ENCODE assay signal across 18 cellular contexts in the genomic region with DNA sequence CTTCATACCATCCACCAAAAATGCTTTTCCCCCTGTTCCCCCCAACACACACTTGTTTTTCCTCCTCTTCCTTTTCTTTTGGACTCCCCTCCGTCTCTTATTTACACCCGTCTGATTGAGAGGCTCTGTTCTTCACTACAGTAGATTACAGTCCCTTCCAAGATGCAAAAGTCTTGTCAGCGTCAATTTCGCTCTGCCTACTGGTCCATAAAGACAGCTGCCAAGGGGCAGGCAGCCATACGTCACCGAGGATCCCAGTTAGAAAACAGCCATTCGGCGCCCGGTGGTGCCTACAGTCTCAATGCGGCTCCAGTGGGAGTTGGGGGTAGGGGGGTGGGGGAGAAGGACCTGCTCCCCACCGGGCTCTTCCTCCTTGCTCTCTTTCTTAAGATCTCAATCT. TPM values are rescaled to one million over a fixed set of nuclear protein-coding genes. Genes with fewer than 3 reads are reported as not detected.
DNase-seq lines count a peak whose midpoint lies in the region; ATAC-seq and TF ChIP-seq lines count a peak whose summit lies in the region.
"Had no signal": no experiment of that assay in that cellular context is flagged by ENCODE, and none has a peak within 500 bp of the region (broad histone marks: within the 10 kb centered on the region; RNA-seq: fewer than 3 reads in every experiment).

A gene with protein sequence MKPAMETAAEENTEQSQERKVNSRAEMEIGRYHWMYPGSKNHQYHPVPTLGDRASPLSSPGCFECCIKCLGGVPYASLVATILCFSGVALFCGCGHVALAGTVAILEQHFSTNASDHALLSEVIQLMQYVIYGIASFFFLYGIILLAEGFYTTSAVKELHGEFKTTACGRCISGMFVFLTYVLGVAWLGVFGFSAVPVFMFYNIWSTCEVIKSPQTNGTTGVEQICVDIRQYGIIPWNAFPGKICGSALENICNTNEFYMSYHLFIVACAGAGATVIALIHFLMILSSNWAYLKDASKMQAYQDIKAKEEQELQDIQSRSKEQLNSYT (minus strand): TSS at position 195 of the 400 bp plus-strand sequence. CDS start 189 bp downstream, at position 6.

- peak in 1 of 2 donors; percentile 71 for TF ChIP-seq EP300 in tibial nerve (IDR thresholded peaks at IDR 0.05)

- H3K9me3 ChIP-seq in endodermal cell (ENCODE audit: control insufficient read depth, low read length), result no peaks in the 10 kb centered on the region
- no peaks in the 10 kb centered on the region for H3K9me3 ChIP-seq in tibial nerve
- no peaks in the 10 kb centered on the region for H3K9me3 ChIP-seq in CD4-positive, alpha-beta memory T cell (ENCODE audit: control insufficient read depth in 1 of 2, low read length in 2 of 2)

- no peak for ATAC-seq in left colon
- ATAC-seq in GM18868 (IDR thresholded peaks at IDR 0.05; ENCODE audit: unreplicated experiment), result no peak
- no peak for ATAC-seq in GM18498 (IDR thresholded peaks at IDR 0.05; ENCODE audit: unreplicated experiment)
- ATAC-seq: naive thymus-derived CD8-positive, alpha-beta T cell; stimulated activated memory B cell treated with anti-CD40 and anti-IgM and Interleukin-4, amounts not matched to agents 10 μg/mL and 1 μg/mL and 100 μg/mL, for 72 hours had no signal

- POLR2A ChIA-PET in CD4-positive, alpha-beta memory T cell (lab: Charles Lee; ENCODE audit: partially characterized antibody), result no interaction called here

- CTCF ChIA-PET in CD4-positive, alpha-beta memory T cell (lab: Charles Lee; ENCODE audit: partially characterized antibody), result no interaction called here

- no peak within 1 kb of the TSS for H3K27ac Mint-ChIP-seq in endodermal cell
- no peak within 1 kb of the TSS for H3K27ac Mint-ChIP-seq in nephron
- H3K27ac Mint-ChIP-seq in CD4-positive, alpha-beta memory T cell, result no peak within 1 kb of the TSS
- H3K27ac Mint-ChIP-seq: activated T-helper 1 cell treated with anti-CD3 and anti-CD28 coated beads, Interleukin-12 subunit alpha, Interleukin-12 subunit beta, Interleukin-2, Interleukin-4 antibody, amounts not matched to agents 30 ng/mL and 10 ng/mL and 1 ng/mL, durations not matched to agents 14 hours and 24 hours and 36 hours; CD14-positive monocyte; naive thymus-derived CD8-positive, alpha-beta T cell; stimulated activated memory B cell treated with anti-CD40 and anti-IgM and Interleukin-4, amounts not matched to agents 10 μg/mL and 1 μg/mL and 100 μg/mL, for 72 hours had no signal

- H3K4me1 Mint-ChIP-seq in endodermal cell (peaks cover 8% of the 10 kb centered on the region), nephron (no peaks in the 10 kb centered on the region)
- no peaks in the 10 kb centered on the region for H3K4me1 Mint-ChIP-seq in CD4-positive, alpha-beta memory T cell
- H3K4me1 Mint-ChIP-seq: CD14-positive monocyte; naive thymus-derived CD8-positive, alpha-beta T cell; stimulated activated memory B cell treated with anti-CD40 and anti-IgM and Interleukin-4, amounts not matched to agents 10 μg/mL and 1 μg/mL and 100 μg/mL, for 72 hours had no signal

- H3K27me3 Mint-ChIP-seq in endodermal cell (ENCODE audit: insufficient read depth) (no peaks in the 10 kb centered on the region), nephron (ENCODE audit: low read depth) (peaks cover 4% of the 10 kb centered on the region)
- H3K27me3 Mint-ChIP-seq in CD4-positive, alpha-beta memory T cell, result peaks cover 9 to 19% of the 10 kb centered on the region in 2 donors

- intact Hi-C loops in CD4-positive, alpha-beta memory T cell (cut with micrococcal nuclease), result no loop called here
- intact Hi-C loops in left colon (cut with DNase I, micrococcal nuclease), result no loop called here

- peak; percentile 7 for DNase-seq in NCI-H524 treated with DMSO at 0.1 percent for 48 hours (lab: John Stamatoyannopoulos, UW)
- DNase-seq in endodermal cell, result no peak
- no peak for DNase-seq in tibial nerve (ENCODE audit: low spot score in 2 of 2)
- DNase-seq in CD4-positive, alpha-beta memory T cell, result no peak
- no peak for DNase-seq in left colon
- DNase-seq: activated CD4-positive, alpha-beta T cell treated with anti-CD3 and anti-CD28 coated beads for 48 hours; central memory CD4-positive, alpha-beta T cell; GF-D8; KBM-7; naive thymus-derived CD8-positive, alpha-beta T cell; NCI-H1694 treated with DMSO at 0.1 percent for 48 hours; stimulated activated CD4-positive, alpha-beta T cell treated with anti-CD3 and anti-CD28 coated beads, Interleukin-2, amount 100 ng/mL, for 48 hours had no signal

- TF ChIP-seq CTCF in endodermal cell (conservative IDR thresholded peaks at IDR 0.05) (no peak), nephron (IDR thresholded peaks at IDR 0.05; ENCODE audit: unreplicated experiment in 3 of 3) (no peak), tibial nerve (IDR thresholded peaks at IDR 0.05) (no peak)

- WGBS in endodermal cell (ENCODE audit: insufficient coverage in 1 of 2, insufficient read length in 1 of 2), 2 experiments, result 36% methylated on average over 10 of the region's 11 CpGs; no CpG with 5 or more reads in 1 of the 2 experiments
- WGBS in tibial nerve, 2 donors, result 31 to 34% methylated on average over 11 of the region's 11 CpGs

- H3K36me3 Mint-ChIP-seq in endodermal cell (ENCODE audit: low read depth), result peaks cover 2% of the 10 kb centered on the region
- H3K36me3 Mint-ChIP-seq in nephron (ENCODE audit: low read depth), result no peaks in the 10 kb centered on the region
- no peaks in the 10 kb centered on the region for H3K36me3 Mint-ChIP-seq in CD4-positive, alpha-beta memory T cell
- H3K36me3 Mint-ChIP-seq: CD14-positive monocyte; naive thymus-derived CD8-positive, alpha-beta T cell; stimulated activated memory B cell treated with anti-CD40 and anti-IgM and Interleukin-4, amounts not matched to agents 10 μg/mL and 1 μg/mL and 100 μg/mL, for 72 hours had no signal

- H3K4me3 Mint-ChIP-seq in endodermal cell, result no peak within 1 kb of the TSS
- H3K4me3 Mint-ChIP-seq in nephron, result peak within 1 kb of the TSS; percentile 31 to 72 (median 66)
- H3K4me3 Mint-ChIP-seq in CD4-positive, alpha-beta memory T cell, result no peak within 1 kb of the TSS
- H3K4me3 Mint-ChIP-seq: activated T-helper 1 cell treated with anti-CD3 and anti-CD28 coated beads, Interleukin-12 subunit alpha, Interleukin-12 subunit beta, Interleukin-2, Interleukin-4 antibody, amounts not matched to agents 30 ng/mL and 10 ng/mL and 1 ng/mL, durations not matched to agents 14 hours and 24 hours and 36 hours; CD14-positive monocyte; naive thymus-derived CD8-positive, alpha-beta T cell; stimulated activated memory B cell treated with anti-CD40 and anti-IgM and Interleukin-4, amounts not matched to agents 10 μg/mL and 1 μg/mL and 100 μg/mL, for 72 hours had no signal

- H3K27ac ChIP-seq in endodermal cell (ENCODE audit: low read depth, low read length) (peak within 1 kb of the TSS; percentile 95), tibial nerve (peak within 1 kb of the TSS; percentile 53 to 82 (median 66))
- no peak within 1 kb of the TSS for H3K27ac ChIP-seq in CD4-positive, alpha-beta memory T cell (ENCODE audit: low read depth, low read length)

- H3K9me3 Mint-ChIP-seq in endodermal cell, result peaks cover 53% of the 10 kb centered on the region
- peaks cover 9% of the 10 kb centered on the region for H3K9me3 Mint-ChIP-seq in nephron
- no peaks in the 10 kb centered on the region for H3K9me3 Mint-ChIP-seq in CD4-positive, alpha-beta memory T cell
- H3K9me3 Mint-ChIP-seq: activated T-helper 1 cell treated with anti-CD3 and anti-CD28 coated beads, Interleukin-12 subunit alpha, Interleukin-12 subunit beta, Interleukin-2, Interleukin-4 antibody, amounts not matched to agents 30 ng/mL and 10 ng/mL and 1 ng/mL, durations not matched to agents 14 hours and 24 hours and 36 hours; naive thymus-derived CD8-positive, alpha-beta T cell had no signal

- H3K4me1 ChIP-seq in endodermal cell (ENCODE audit: control insufficient read depth, insufficient read depth, low read length) (no peaks in the 10 kb centered on the region), tibial nerve (no peaks in the 10 kb centered on the region)
- no peaks in the 10 kb centered on the region for H3K4me1 ChIP-seq in CD4-positive, alpha-beta memory T cell (ENCODE audit: insufficient read depth, low read length)

- no peaks in the 10 kb centered on the region for H3K36me3 ChIP-seq in endodermal cell (ENCODE audit: control insufficient read depth, insufficient read depth, low read length)
- H3K36me3 ChIP-seq in tibial nerve, result no peaks in the 10 kb centered on the region
- no peaks in the 10 kb centered on the region for H3K36me3 ChIP-seq in CD4-positive, alpha-beta memory T cell (ENCODE audit: insufficient read depth, low read length)

- H3K27me3 ChIP-seq in endodermal cell (ENCODE audit: control insufficient read depth, insufficient read depth, low read length, poor library complexity, severe bottlenecking), result no peaks in the 10 kb centered on the region
- H3K27me3 ChIP-seq in tibial nerve, result peaks cover 0 to 13% of the 10 kb centered on the region in 2 donors
- no peaks in the 10 kb centered on the region for H3K27me3 ChIP-seq in CD4-positive, alpha-beta memory T cell (ENCODE audit: insufficient read depth, low read length)

- H3K9ac ChIP-seq in endodermal cell (ENCODE audit: extremely low read depth, low read length, poor library complexity, severe bottlenecking), result no peak within 1 kb of the TSS

- peak in 1 of 2 donors; percentile 34 for TF ChIP-seq POLR2A in tibial nerve (IDR thresholded peaks at IDR 0.05)

- H3K4me3 ChIP-seq in endodermal cell (ENCODE audit: low read length) (no peak within 1 kb of the TSS), tibial nerve (peak within 1 kb of the TSS; percentile 18 to 41 (median 24))
- H3K4me3 ChIP-seq in CD4-positive, alpha-beta memory T cell (ENCODE audit: low read length in 2 of 2), result no peak within 1 kb of the TSS

RNA-seq across cellular contexts. Expression of the gene that starts here (rescaled TPM):
- total RNA-seq in endodermal cell (10 to 100 TPM; 26.2 to 61.1 TPM), tibial nerve (100 to 1,000 TPM; 199 to 408 (median 299) TPM), left colon (1 to 10 TPM; 1.9 to 9.3 TPM)
- polyA plus RNA-seq in endodermal cell (2013, experiment 1 of 2), result 119 TPM
- 92.6 TPM for polyA plus RNA-seq in endodermal cell (2013, experiment 2 of 2)
- total RNA-seq in CD4-positive, alpha-beta memory T cell, result not detected
- 1 to 10 TPM in 1 of 2 donors, under 1 TPM in 1; 0.39 to 1.4 TPM for polyA plus RNA-seq in CD4-positive, alpha-beta memory T cell
- total RNA-seq: activated T-helper 1 cell treated with anti-CD3 and anti-CD28 coated beads, Interleukin-12 subunit alpha, Interleukin-12 subunit beta, Interleukin-2, Interleukin-4 antibody, amounts not matched to agents 30 ng/mL and 10 ng/mL and 1 ng/mL, durations not matched to agents 14 hours and 24 hours and 36 hours; naive thymus-derived CD8-positive, alpha-beta T cell had no signal
- polyA plus RNA-seq: CD14-positive monocyte had no signal

Comparison
In these comparisons a context has a peak if more than half of its experiments do, and no peak if none do; other contexts are left out.
1. H3K4me3 ChIP-seq: peak in tibial nerve (4 of 4); none in endodermal cell (single experiment) and CD4-positive, alpha-beta memory T cell (0 of 2).
2. H3K4me3 Mint-ChIP-seq: peak in nephron (3 of 3); none in endodermal cell (single experiment) and CD4-positive, alpha-beta memory T cell (0 of 8).